ENCODE assay signal across 9 cellular contexts in the genomic region with DNA sequence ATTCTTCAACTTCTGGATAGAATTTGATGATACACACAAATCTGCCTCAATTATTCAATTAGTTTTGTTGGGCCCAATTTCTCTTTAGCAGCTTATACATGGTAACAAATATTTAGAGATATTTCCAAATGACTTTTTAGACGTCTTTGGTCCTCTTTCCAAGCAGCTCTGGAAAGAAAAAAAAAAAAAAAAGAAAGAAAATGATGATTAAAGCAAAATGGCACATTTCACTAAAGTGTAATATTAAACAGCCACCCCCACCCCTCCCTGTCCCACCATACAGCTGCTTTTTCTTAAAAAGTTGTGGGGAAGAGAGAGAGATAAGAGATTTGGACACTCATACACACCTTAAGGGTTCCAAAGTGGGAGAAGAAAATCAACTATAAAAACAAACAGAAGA. TPM values are rescaled to one million over a fixed set of nuclear protein-coding genes. Genes with fewer than 3 reads are reported as not detected.
DNase-seq lines count a peak whose midpoint lies in the region; ATAC-seq, FAIRE-seq and TF ChIP-seq lines count a peak whose summit lies in the region.
"Had no signal": no experiment of that assay in that cellular context is flagged by ENCODE, and none has a peak within 500 bp of the region (broad histone marks: within the 10 kb centered on the region; RNA-seq: fewer than 3 reads in every experiment).

No MANE protein-coding gene starts in this region.

- H3K4me1 Mint-ChIP-seq in memory B cell (peaks cover 27% of the 10 kb centered on the region), type B pancreatic cell (ENCODE audit: unreplicated experiment) (peaks cover 18% of the 10 kb centered on the region)

- H3K4me3 ChIP-seq in cardiac muscle cell (peak overlapping the region; percentile 62), K562 (peak overlapping the region; percentile 65)

- in situ Hi-C loops in K562 (cut with MboI), result no loop called here

- H3K79me2 ChIP-seq in K562 (ENCODE audit: control insufficient read depth, insufficient read depth, low read length), result peaks cover 43% of the 10 kb centered on the region

- FAIRE-seq in K562 (lab: Jason Lieb, UNC), result no peak

- no peaks in the 10 kb centered on the region for H3K27me3 Mint-ChIP-seq in memory B cell
- H3K27me3 Mint-ChIP-seq in type B pancreatic cell, result no peaks in the 10 kb centered on the region

- H3K9ac ChIP-seq in K562 (ENCODE audit: insufficient read depth in 1 of 2, low read depth in 2 of 2, low read length in 2 of 2), result peak overlapping the region in 1 of 2 experiments; percentile 93; a peak in 2 of 4 replicates

- BruUV-seq in K562 (replicated peaks; lab: Mats Ljungman, UMichigan), result no TSS peak

- no peaks in the 10 kb centered on the region for H3K9me3 Mint-ChIP-seq in memory B cell
- no peaks in the 10 kb centered on the region for H3K9me3 Mint-ChIP-seq in type B pancreatic cell

- no peak for TF ChIP-seq POLR2A in K562 (conservative IDR thresholded peaks at IDR 0.05)

- WGBS in K562 (ENCODE audit: insufficient coverage, low coverage, missing lambda C conversion rate), result 0% methylated on average over 1 of the region's 1 CpG

- H3K9me1 ChIP-seq in K562 (ENCODE audit: control insufficient read depth, insufficient read depth, low read length), result no peaks in the 10 kb centered on the region

- no peak for TF ChIP-seq RAD21 in K562 (CRISPR knock-in tag; conservative IDR thresholded peaks at IDR 0.05 in 1 of 2, IDR thresholded peaks at IDR 0.05 in 1 of 2)

- no peak for TF ChIP-seq CTCF in cardiac muscle cell (IDR thresholded peaks at IDR 0.05; ENCODE audit: low read depth, low read length)
- TF ChIP-seq CTCF in K562 (IDR thresholded peaks at IDR 0.05 in 2 of 3, conservative IDR thresholded peaks at IDR 0.05 in 1 of 3; ENCODE audit: insufficient read depth in 2 of 3, low read depth in 1 of 3, low read length in 3 of 3), result no peak
- TF ChIP-seq CTCF in type B pancreatic cell (conservative IDR thresholded peaks at IDR 0.05), result no peak

- H3K4me1 ChIP-seq in cardiac muscle cell (ENCODE audit: low read depth) (peaks cover 7% of the 10 kb centered on the region), K562 (replicated peaks in 1 of 2; ENCODE audit: control insufficient read depth in 2 of 2, insufficient read depth in 2 of 2, low read length in 2 of 2) (peaks cover 0 to 8% of the 10 kb centered on the region in 2 experiments; a peak in 2 of 5 replicates)

- no peak for DNase-seq in cardiac muscle cell (ENCODE audit: low read depth in 1 of 2, low spot score in 1 of 2)
- DNase-seq in left ventricle myocardium superior, result no peak
- no peak for DNase-seq in K562 (ENCODE audit: extremely low read depth in 1 of 4, low spot score in 3 of 4)
- DNase-seq in memory B cell (ENCODE audit: low spot score in 2 of 2), result no peak
- DNase-seq in type B pancreatic cell (ENCODE audit: extremely low spot score, unreplicated experiment), result no peak
- DNase-seq in RKO (ENCODE audit: low spot score), result no peak
- no peak for DNase-seq in SKM-1 treated with dmso at 0.1 percent for 144 hours (lab: John Stamatoyannopoulos, UW; ENCODE audit: unreplicated experiment)
- no peak for DNase-seq in NK-92 treated with Interleukin-12 subunit alpha and Interleukin-12 subunit beta, amount 100 ng/mL, for 24 hours (lab: John Stamatoyannopoulos, UW)
- DNase-seq: DMS153 had no signal

- H3K27ac Mint-ChIP-seq in memory B cell (peak overlapping the region; percentile 91), type B pancreatic cell (peak overlapping the region; percentile 97)

- H3K36me3 Mint-ChIP-seq in memory B cell, result peaks cover 17% of the 10 kb centered on the region
- H3K36me3 Mint-ChIP-seq in type B pancreatic cell, result peaks cover 18% of the 10 kb centered on the region

- H4K20me1 ChIP-seq in K562 (replicated peaks; ENCODE audit: control insufficient read depth, insufficient read depth, low read length), result no peaks in the 10 kb centered on the region

- peak overlapping the region; percentile 92 for H3K4me2 ChIP-seq in K562 (ENCODE audit: insufficient read depth, low read length)

- TF ChIP-seq EP300 in K562 (IDR thresholded peaks at IDR 0.05; ENCODE audit: low read length), result no peak

- H3K9me3 ChIP-seq in cardiac muscle cell (ENCODE audit: low read depth) (no peaks in the 10 kb centered on the region), K562 (replicated peaks; ENCODE audit: control insufficient read depth, insufficient read depth, low read depth, low read length) (no peaks in the 10 kb centered on the region)

- no peak for ATAC-seq in left ventricle myocardium superior
- no peak for ATAC-seq in K562
- no peak for ATAC-seq in memory B cell (ENCODE audit: low read depth)

- intact Hi-C loops in left ventricle myocardium superior (cut with micrococcal nuclease) (no loop called here), K562 (cut with micrococcal nuclease) (no loop called here)

- CTCF ChIA-PET in K562 (lab: Yijun Ruan, JAX; ENCODE audit: low intra/inter-chr PET ratio), result no interaction called here

- H3K27me3 ChIP-seq in cardiac muscle cell, result peaks cover 2% of the 10 kb centered on the region
- no peaks in the 10 kb centered on the region for H3K27me3 ChIP-seq in K562 (ENCODE audit: control insufficient read depth in 2 of 2, insufficient read depth in 2 of 2, low read length in 2 of 2)

- H3K36me3 ChIP-seq in cardiac muscle cell, result no peaks in the 10 kb centered on the region
- H3K36me3 ChIP-seq in K562 (ENCODE audit: control insufficient read depth, insufficient read depth, low read length), result peaks cover 26% of the 10 kb centered on the region; the same call in 2 of the 3 replicates

- POLR2A ChIA-PET in K562 (lab: Yijun Ruan, JAX), result interaction anchor here (1.0 kb wide), 2 partner anchors 9 to 14 kb away, joined by 3 read pairs; no protein-coding TSS in a partner anchor

- H2AFZ ChIP-seq in K562 (ENCODE audit: low read depth, low read length), result peak overlapping the region; percentile 98

- no peak overlapping the region for H3K27ac ChIP-seq in cardiac muscle cell
- peak overlapping the region; percentile 85 for H3K27ac ChIP-seq in K562 (ENCODE audit: extremely low read depth, low read depth, low read length)

- H3K4me3 Mint-ChIP-seq in memory B cell (peak overlapping the region; percentile 93), type B pancreatic cell (peak overlapping the region; percentile 99)

TF ChIP-seq in K562, 482 proteins besides CTCF, POLR2A, EP300 and RAD21 (continues in another document):
- TF ChIP-seq NCOA1 (IDR thresholded peaks at IDR 0.05; ENCODE audit: low read depth) (no peak), ZNF316 (IDR thresholded peaks at IDR 0.05) (peak; percentile 88), MAFF (IDR thresholded peaks at IDR 0.05; ENCODE audit: low read length) (peak; percentile 29; the same call in 1 of the 2 replicates), C11orf30 (IDR thresholded peaks at IDR 0.05; ENCODE audit: low read depth) (peak; percentile 56; the same call in 1 of the 2 replicates), NFIX (CRISPR knock-in tag; IDR thresholded peaks at IDR 0.05; ENCODE audit: low read depth) (no peak), ZNF830 (CRISPR knock-in tag; IDR thresholded peaks at IDR 0.05) (no peak), CBX8 (IDR thresholded peaks at IDR 0.05; ENCODE audit: borderline replicate concordance, extremely low read depth, low read depth, low read length, poor library complexity, severe bottlenecking) (no peak)

RNA-seq across cellular contexts. Expression of a gene that starts 1.0 kb away (rescaled TPM):
- total RNA-seq in cardiac muscle cell, result 4.0 and 4.5 TPM in 2 replicates
- polyA plus RNA-seq in cardiac muscle cell, result 9.5 and 10.8 TPM in 2 replicates
- 5.7 TPM for total RNA-seq in left ventricle myocardium superior
- total RNA-seq in K562 (2011; cell fraction: chromatin; rRNA removed; ENCODE audit: low replicate concordance), result 2.8 and 11.2 TPM in 2 replicates
- total RNA-seq in K562 (2011; cell fraction: nucleolus; rRNA removed), result 2.7 and 3.3 TPM in 2 replicates
- 5.2 and 5.3 TPM in 2 replicates for total RNA-seq in K562 (2011; cell fraction: nucleoplasm; rRNA removed)
- 9.5 TPM in 2 replicates for total RNA-seq in K562 (2014; rRNA removed)
- 20.8 and 23.5 TPM in 2 replicates for total RNA-seq in K562 (2014; rRNA removed; fragmentation: Illumina TruSeq; extraction: Trizol)
- total RNA-seq in K562 (2015; rRNA removed; fragmentation: Illumina TruSeq; extraction: Trizol), result 12.9 and 14.7 TPM in 2 replicates
- total RNA-seq in K562 (2021), result 9.9 and 11.7 TPM in 2 replicates
- 10.7 and 16.5 TPM in 2 replicates for polyA plus RNA-seq in K562 (2011; rRNA removed)
- polyA plus RNA-seq in K562 (2011; cell fraction: cytosol; rRNA removed), result 1.4 and 2.2 TPM in 2 replicates
- polyA plus RNA-seq in K562 (2011; cell fraction: nucleus; rRNA removed), result 3.5 and 5.1 TPM in 2 replicates
- polyA plus RNA-seq in K562 (2012), result 10.5 and 11.0 TPM in 2 replicates
- 10.6 and 13.4 TPM in 2 replicates for polyA plus RNA-seq in K562 (2014; fragmentation: Illumina TruSeq; extraction: Trizol)
- 10 to 100 TPM; 36.4 to 40.2 TPM for polyA plus RNA-seq in K562 (2014; fragmentation: Nextera tagmentation; extraction: Ambion mirVana)
- 12.7 and 12.8 TPM in 2 replicates for polyA plus RNA-seq in K562 (2014; rRNA removed)
- 7.4 and 8.9 TPM in 2 replicates for polyA minus RNA-seq in K562 (2011; rRNA and poly(A)+ RNA removed)
- 3.1 and 3.7 TPM in 2 replicates for polyA minus RNA-seq in K562 (2011; cell fraction: cytosol; rRNA and poly(A)+ RNA removed)
- polyA minus RNA-seq in K562 (2011; cell fraction: nucleus; rRNA and poly(A)+ RNA removed), result 5.5 and 10.3 TPM in 2 replicates
- 10.2 and 11.0 TPM in 2 replicates for total RNA-seq in type B pancreatic cell (ENCODE audit: low replicate concordance)

RNA-seq across cellular contexts. Expression of a gene that starts 59.9 kb away (rescaled TPM):
- total RNA-seq in cardiac muscle cell (not detected in 2 replicates), left ventricle myocardium superior (0.92 TPM), K562 (2014; rRNA removed) (not detected in 2 replicates), K562 (2014; rRNA removed; fragmentation: Illumina TruSeq; extraction: Trizol) (not detected in 2 replicates), K562 (2015; rRNA removed; fragmentation: Illumina TruSeq; extraction: Trizol) (not detected in 2 replicates), K562 (2021) (not detected in 2 replicates), type B pancreatic cell (ENCODE audit: low replicate concordance) (0.12 TPM in 1 of 2 replicates, not detected in the other)
- polyA plus RNA-seq in cardiac muscle cell (not detected in 2 replicates), K562 (2011; rRNA removed) (not detected in 2 replicates), K562 (2014; fragmentation: Illumina TruSeq; extraction: Trizol) (not detected in 2 replicates), K562 (2014; fragmentation: Nextera tagmentation; extraction: Ambion mirVana) (under 1 TPM in 1 of 2 experiments, not detected in 1; 0.08 TPM), K562 (2014; rRNA removed) (not detected in 2 replicates)
- not detected in 2 replicates for total RNA-seq in K562 (2011; cell fraction: chromatin; rRNA removed; ENCODE audit: low replicate concordance)
- total RNA-seq in K562 (2011; cell fraction: nucleolus; rRNA removed), result not detected in 2 replicates
- total RNA-seq in K562 (2011; cell fraction: nucleoplasm; rRNA removed), result not detected in 2 replicates
- not detected in 2 replicates for polyA plus RNA-seq in K562 (2011; cell fraction: cytosol; rRNA removed)
- polyA plus RNA-seq in K562 (2011; cell fraction: nucleus; rRNA removed), result not detected in 2 replicates
- not detected in 2 replicates for polyA plus RNA-seq in K562 (2012)
- not detected in 2 replicates for polyA minus RNA-seq in K562 (2011; rRNA and poly(A)+ RNA removed)
- polyA minus RNA-seq in K562 (2011; cell fraction: cytosol; rRNA and poly(A)+ RNA removed), result not detected in 2 replicates
- polyA minus RNA-seq in K562 (2011; cell fraction: nucleus; rRNA and poly(A)+ RNA removed), result not detected in 2 replicates
